In the genomic region with DNA sequence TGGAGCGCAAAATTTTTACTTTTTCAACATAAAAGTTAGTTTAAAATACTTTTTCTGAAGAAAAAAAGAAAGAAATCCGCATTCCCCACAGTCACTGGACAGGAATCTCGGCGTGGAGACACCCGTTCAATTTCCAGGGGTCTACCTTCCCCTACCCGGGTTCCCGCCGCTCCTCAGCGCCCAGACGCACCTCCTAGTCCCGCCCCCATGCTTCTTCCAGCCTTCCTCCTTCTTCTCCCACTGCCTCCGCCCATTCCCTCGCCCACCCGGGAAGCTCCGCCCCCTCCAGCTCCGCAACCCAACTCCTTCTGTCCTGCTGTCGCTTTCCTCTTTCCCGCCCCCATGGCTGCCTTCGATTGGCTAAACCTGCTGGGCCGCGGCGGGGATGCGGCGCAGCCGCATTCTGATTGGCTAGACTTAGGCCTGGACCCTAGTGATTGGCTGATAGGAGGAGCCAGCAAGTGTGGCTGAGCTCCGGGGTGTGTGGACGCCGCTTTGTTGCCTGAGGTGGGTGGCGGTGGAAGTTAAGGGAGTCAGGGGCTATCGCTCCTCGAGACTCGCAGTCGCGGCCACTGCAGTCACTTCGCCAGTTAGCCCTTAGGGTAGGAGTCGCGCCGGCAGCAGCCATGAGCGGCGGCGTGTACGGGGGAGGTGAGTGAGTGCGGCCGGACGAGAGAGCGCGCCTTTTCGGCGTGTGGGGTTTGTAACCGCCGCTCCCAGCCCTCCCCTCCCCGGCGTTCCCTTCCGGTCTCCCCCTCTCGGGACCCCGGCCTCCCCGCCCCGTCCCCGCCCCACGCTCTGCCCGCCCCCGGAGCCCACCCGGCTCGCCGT, we compare ENCODE assay signal across 8 cellular contexts. TPM values are rescaled to one million over a fixed set of nuclear protein-coding genes. Genes with fewer than 3 reads are reported as not detected.
A peak's percentile ranks its signal among the peaks of the same experiment; 100 is the strongest.
DNase-seq lines count a peak whose midpoint lies in the region; ATAC-seq and TF ChIP-seq lines count a peak whose summit lies in the region.

A gene (plus strand): TSS at position 460 of the 831 bp plus-strand sequence. CDS start 167 bp downstream, at position 627.

- DNase-seq in DMS 273 treated with DMSO at 0.1 percent for 48 hours (lab: John Stamatoyannopoulos, UW) (peak; percentile 100), OCI-M2 (lab: John Stamatoyannopoulos, UW; ENCODE audit: unreplicated experiment) (peak; percentile 88), activated T-cell treated with anti-CD3 and anti-CD28 coated beads for 4 hours (peak; percentile 98), epithelial cell of esophagus (ENCODE audit: low read depth) (peak; percentile 100)
- DNase-seq in stimulated activated CD8-positive, alpha-beta memory T cell treated with anti-CD3 and anti-CD28 coated beads, Interleukin-4, amount 100 ng/mL, for 1 hour (ENCODE audit: low read depth in 2 of 2, low spot score in 1 of 2), result peak; percentile 96 to 98

- peak within 1 kb of the TSS; percentile 93 to 99 (median 99) for H3K4me3 Mint-ChIP-seq in IgD-negative memory B cell

- no peaks in the 10 kb centered on the region for H3K9me3 Mint-ChIP-seq in IgD-negative memory B cell

- peak; percentile 94 for ATAC-seq in GM21529 (IDR thresholded peaks at IDR 0.05; ENCODE audit: unreplicated experiment)

- no peaks in the 10 kb centered on the region for H3K27me3 ChIP-seq in mononuclear cell (ENCODE audit: insufficient read depth, low read length)

- no peaks in the 10 kb centered on the region for H3K36me3 Mint-ChIP-seq in IgD-negative memory B cell

- no peak for TF ChIP-seq CTCF in epithelial cell of esophagus (IDR thresholded peaks at IDR 0.05; ENCODE audit: insufficient read depth, low read depth, low read length, missing control alignments)

- H3K4me3 ChIP-seq in epithelial cell of esophagus (ENCODE audit: low read length) (peak within 1 kb of the TSS; percentile 88), mononuclear cell (ENCODE audit: low read length) (peak within 1 kb of the TSS; percentile 81)

- no peaks in the 10 kb centered on the region for H3K9me3 ChIP-seq in mononuclear cell (ENCODE audit: low read depth, low read length)

- peaks cover 20 to 26% (median 24%) of the 10 kb centered on the region in 3 donors for H3K4me1 Mint-ChIP-seq in IgD-negative memory B cell

- H3K4me1 ChIP-seq in mononuclear cell (ENCODE audit: insufficient read depth, low read length), result peaks cover 14% of the 10 kb centered on the region

- H3K27me3 Mint-ChIP-seq in IgD-negative memory B cell, result no peaks in the 10 kb centered on the region

- peak within 1 kb of the TSS; percentile 59 to 97 (median 87) for H3K27ac Mint-ChIP-seq in IgD-negative memory B cell

RNA-seq across cellular contexts. Expression of the gene that starts here (rescaled TPM):
- polyA plus RNA-seq in IgD-negative memory B cell, result 39.9 TPM
- total RNA-seq in mononuclear cell, result 15.0 TPM

Comparison
In these comparisons a context has a peak if more than half of its experiments do, and no peak if none do; other contexts are left out.
1. Peak in every context shown above with its lines: DNase-seq, ATAC-seq and H3K4me3 ChIP-seq.